In the genomic region with DNA sequence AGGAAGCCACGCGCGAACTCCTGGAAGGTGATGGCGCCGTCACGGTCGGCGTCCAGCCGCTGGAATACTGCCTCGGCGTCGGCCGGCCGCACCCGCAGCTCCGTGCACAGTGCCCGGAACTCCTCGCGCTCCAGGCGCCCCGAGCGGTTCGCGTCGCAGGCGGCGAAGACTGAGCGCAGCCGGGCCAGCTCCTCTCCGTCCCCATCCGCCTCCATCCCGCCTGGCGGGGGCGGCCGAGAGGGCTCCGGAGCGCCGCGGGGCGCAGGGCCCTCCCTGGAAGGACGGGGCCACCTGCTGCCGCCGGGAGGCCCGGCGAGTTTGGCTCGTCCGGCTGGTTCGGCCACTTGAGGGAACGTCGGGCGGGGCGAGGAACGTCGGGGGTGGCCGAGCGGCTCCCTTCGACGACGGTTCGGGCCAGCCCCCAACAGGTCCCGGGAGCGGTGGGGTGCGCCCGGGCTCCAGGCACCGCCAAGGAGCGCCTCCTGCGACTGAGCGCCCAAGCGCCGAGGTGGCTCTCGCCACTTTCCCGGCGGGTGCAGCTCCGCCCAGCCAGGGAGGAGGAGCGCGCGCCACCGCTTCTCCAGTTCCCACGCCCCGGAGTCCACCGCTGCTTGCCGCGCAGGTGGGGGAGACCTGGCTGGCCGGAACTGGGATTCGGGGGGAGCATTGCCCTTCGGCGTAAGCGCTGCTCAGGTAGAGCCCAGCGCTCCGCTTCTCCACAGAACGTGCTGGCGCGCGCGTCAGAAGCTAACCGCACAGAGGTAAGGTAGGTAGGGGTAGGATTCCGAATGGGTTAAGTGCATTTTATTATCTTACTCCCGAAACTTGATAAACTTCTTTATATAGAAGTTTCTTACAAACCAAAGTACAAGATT, we compare ENCODE assay signal across 9 cellular contexts. TPM values are rescaled to one million over a fixed set of nuclear protein-coding genes. Genes with fewer than 3 reads are reported as not detected.
A peak's percentile ranks its signal among the peaks of the same experiment; 100 is the strongest.
DNase-seq lines count a peak whose midpoint lies in the region; ATAC-seq and TF ChIP-seq lines count a peak whose summit lies in the region.
"Had no signal": no experiment of that assay in that cellular context is flagged by ENCODE, and none has a peak within 500 bp of the region (broad histone marks: within the 10 kb centered on the region; RNA-seq: fewer than 3 reads in every experiment).

RASEF (minus strand) TSS at position 490 of the 875 bp plus-strand sequence; CDS start at position 215, 275 bp downstream.

- POLR2A ChIA-PET in activated CD8-positive, alpha-beta T cell treated with anti-CD3 and anti-CD28 coated beads, Interleukin-2, amount 10 ng/mL, durations not matched to agents 7 days and 5 days (lab: Charles Lee) = no interaction called here
- POLR2A ChIA-PET in activated CD8-positive, alpha-beta T cell treated with anti-CD3 and anti-CD28 coated beads for 36 hours (lab: Charles Lee) = no interaction called here
- POLR2A ChIA-PET in SK-N-SH (lab: Yijun Ruan, JAX) = interaction anchor here (0.6 to 1.4 kb wide), 4 partner anchors 17 to 1416 kb away, joined by 3 to 4 read pairs (median 3); no protein-coding TSS in a partner anchor

- no peak for TF ChIP-seq CTCF in activated CD8-positive, alpha-beta T cell treated with anti-CD3 and anti-CD28 coated beads for 36 hours (IDR thresholded peaks at IDR 0.05)
- no peak for TF ChIP-seq CTCF in SK-N-SH (IDR thresholded peaks at IDR 0.05)

- H3K9me2 ChIP-seq in SK-N-SH = no peaks in the 10 kb centered on the region

- peaks cover 0 to 17% of the 10 kb centered on the region in 2 experiments; a peak in 2 of 4 replicates for H3K4me1 ChIP-seq in SK-N-SH (ENCODE audit: control insufficient read depth in 1 of 2, insufficient read depth in 2 of 2, low read depth in 1 of 2, low read length in 1 of 2)
- peaks cover 7% of the 10 kb centered on the region for H3K4me1 ChIP-seq in iPS-18a (ENCODE audit: control insufficient read depth, low read depth, low read length)
- H3K4me1 ChIP-seq in subcutaneous abdominal adipose tissue (ENCODE audit: control insufficient read depth in 5 of 5, insufficient read depth in 5 of 5, low read length in 5 of 5) = peaks cover 0 to 16% (median 13%) of the 10 kb centered on the region in 5 donors

- no peak for DNase-seq in activated CD8-positive, alpha-beta T cell treated with anti-CD3 and anti-CD28 coated beads, Interleukin-2, amount 10 ng/mL, durations not matched to agents 7 days and 5 days
- no peak for DNase-seq in activated CD8-positive, alpha-beta T cell treated with anti-CD3 and anti-CD28 coated beads for 36 hours
- DNase-seq in SK-N-SH = peak; percentile 86
- DNase-seq in effector CD4-positive, alpha-beta T cell = no peak
- DNase-seq in stimulated activated CD4-positive, alpha-beta T cell treated with anti-CD3 and anti-CD28 coated beads, Interleukin-12 subunit alpha, Interleukin-12 subunit beta, amount 100 ng/mL, for 4 hours = no peak
- no peak for DNase-seq in activated CD4-positive, alpha-beta T cell treated with anti-CD3 and anti-CD28 coated beads, Interleukin-2, amount 50 U/mL, for 4 hours

- peaks cover 19% of the 10 kb centered on the region; the same call in 1 of the 2 replicates for H3K27me3 ChIP-seq in SK-N-SH (ENCODE audit: insufficient read depth)
- peaks cover 54% of the 10 kb centered on the region for H3K27me3 ChIP-seq in iPS-18a (ENCODE audit: control insufficient read depth, insufficient read depth, low read length)
- H3K27me3 ChIP-seq in subcutaneous abdominal adipose tissue (ENCODE audit: control insufficient read depth in 5 of 5, insufficient read depth in 4 of 5, low read length in 5 of 5) = peaks cover 18 to 34% (median 28%) of the 10 kb centered on the region in 5 donors

- H3F3A ChIP-seq in SK-N-SH (replicated peaks; ENCODE audit: insufficient read depth) = no peaks in the 10 kb centered on the region

- no peaks in the 10 kb centered on the region for H4K20me1 ChIP-seq in SK-N-SH (ENCODE audit: insufficient read depth)

- peaks cover 3% of the 10 kb centered on the region for H3K4me1 Mint-ChIP-seq in activated CD8-positive, alpha-beta T cell treated with anti-CD3 and anti-CD28 coated beads, Interleukin-2, amount 10 ng/mL, durations not matched to agents 7 days and 5 days (ENCODE audit: low read depth)
- H3K4me1 Mint-ChIP-seq in activated CD8-positive, alpha-beta T cell treated with anti-CD3 and anti-CD28 coated beads for 36 hours (ENCODE audit: low read depth) = no peaks in the 10 kb centered on the region

- H3K9ac ChIP-seq in SK-N-SH = no peak within 1 kb of the TSS
- no peak within 1 kb of the TSS for H3K9ac ChIP-seq in iPS-18a (ENCODE audit: low read length)
- no peak within 1 kb of the TSS for H3K9ac ChIP-seq in subcutaneous abdominal adipose tissue (ENCODE audit: low read length in 5 of 5)

- ATAC-seq in activated CD8-positive, alpha-beta T cell treated with anti-CD3 and anti-CD28 coated beads, Interleukin-2, amount 10 ng/mL, durations not matched to agents 7 days and 5 days = no peak
- no peak for ATAC-seq in activated CD8-positive, alpha-beta T cell treated with anti-CD3 and anti-CD28 coated beads for 36 hours

- peak within 1 kb of the TSS; percentile 52 for H3K4me2 ChIP-seq in SK-N-SH

- H3K36me3 Mint-ChIP-seq in activated CD8-positive, alpha-beta T cell treated with anti-CD3 and anti-CD28 coated beads, Interleukin-2, amount 10 ng/mL, durations not matched to agents 7 days and 5 days (ENCODE audit: low read depth) = no peaks in the 10 kb centered on the region
- no peaks in the 10 kb centered on the region for H3K36me3 Mint-ChIP-seq in activated CD8-positive, alpha-beta T cell treated with anti-CD3 and anti-CD28 coated beads for 36 hours (ENCODE audit: low read depth)

- H3K36me3 ChIP-seq in SK-N-SH (replicated peaks in 1 of 2; ENCODE audit: control insufficient read depth in 1 of 2, insufficient read depth in 2 of 2, low read length in 1 of 2) = no peaks in the 10 kb centered on the region
- H3K36me3 ChIP-seq in iPS-18a (ENCODE audit: control insufficient read depth, low read depth, low read length) = no peaks in the 10 kb centered on the region
- H3K36me3 ChIP-seq in subcutaneous abdominal adipose tissue (ENCODE audit: control insufficient read depth in 5 of 5, insufficient read depth in 5 of 5, low read length in 5 of 5) = no peaks in the 10 kb centered on the region

- WGBS in SK-N-SH (ENCODE audit: low lambda C conversion rate) = 7% methylated on average over 22 of the region's 98 CpGs

- no peak within 1 kb of the TSS for H2AFZ ChIP-seq in SK-N-SH (ENCODE audit: low read depth)

- CTCF ChIA-PET in activated CD8-positive, alpha-beta T cell treated with anti-CD3 and anti-CD28 coated beads, Interleukin-2, amount 10 ng/mL, durations not matched to agents 7 days and 5 days (lab: Charles Lee) = no interaction called here
- CTCF ChIA-PET in activated CD8-positive, alpha-beta T cell treated with anti-CD3 and anti-CD28 coated beads for 36 hours (lab: Charles Lee) = no interaction called here
- CTCF ChIA-PET in SK-N-SH (lab: Yijun Ruan, JAX) = interaction anchor here (0.6 to 1.6 kb wide), 10 partner anchors 13 to 272 kb away, joined by 3 to 5 read pairs (median 3); no protein-coding TSS in a partner anchor

- no peaks in the 10 kb centered on the region for H3K9me3 Mint-ChIP-seq in activated CD8-positive, alpha-beta T cell treated with anti-CD3 and anti-CD28 coated beads, Interleukin-2, amount 10 ng/mL, durations not matched to agents 7 days and 5 days (ENCODE audit: insufficient read depth)
- H3K9me3 Mint-ChIP-seq in activated CD8-positive, alpha-beta T cell treated with anti-CD3 and anti-CD28 coated beads for 36 hours = no peaks in the 10 kb centered on the region

- H3K4me3 ChIP-seq in SK-N-SH (ENCODE audit: low read depth in 2 of 2, low read length in 1 of 2) (peak within 1 kb of the TSS in 1 of 2 experiments; percentile 52; a peak in 2 of 4 replicates), iPS-18a (ENCODE audit: low read length) (peak within 1 kb of the TSS; percentile 53), subcutaneous abdominal adipose tissue (ENCODE audit: low read depth in 1 of 5, low read length in 5 of 5) (peak within 1 kb of the TSS in 4 of 5 donors; percentile 17 to 49 (median 30))

- no peak for TF ChIP-seq EP300 in SK-N-SH (IDR thresholded peaks at IDR 0.05; ENCODE audit: borderline replicate concordance in 1 of 2, low read depth in 1 of 2, low read length in 1 of 2)

- TF ChIP-seq RAD21 in SK-N-SH (IDR thresholded peaks at IDR 0.05; ENCODE audit: low read length) = no peak

- no peak within 1 kb of the TSS for H3K27ac Mint-ChIP-seq in activated CD8-positive, alpha-beta T cell treated with anti-CD3 and anti-CD28 coated beads, Interleukin-2, amount 10 ng/mL, durations not matched to agents 7 days and 5 days
- H3K27ac Mint-ChIP-seq in activated CD8-positive, alpha-beta T cell treated with anti-CD3 and anti-CD28 coated beads for 36 hours = no peak within 1 kb of the TSS

- intact Hi-C loops in activated CD8-positive, alpha-beta T cell treated with anti-CD3 and anti-CD28 coated beads for 36 hours (cut with micrococcal nuclease) = no loop called here

- H3K9me3 ChIP-seq in SK-N-SH (no peaks in the 10 kb centered on the region), iPS-18a (ENCODE audit: control insufficient read depth, low read depth, low read length) (no peaks in the 10 kb centered on the region), subcutaneous abdominal adipose tissue (ENCODE audit: control insufficient read depth in 5 of 5, low read length in 5 of 5) (no peaks in the 10 kb centered on the region)

- H3K79me2 ChIP-seq in SK-N-SH (ENCODE audit: insufficient read depth) = no peaks in the 10 kb centered on the region

- H3K27ac ChIP-seq in SK-N-SH (ENCODE audit: low read depth in 2 of 2, low read length in 1 of 2) (peak within 1 kb of the TSS in 1 of 2 experiments; percentile 67; a peak in 1 of 4 replicates), iPS-18a (ENCODE audit: low read length) (no peak within 1 kb of the TSS), subcutaneous abdominal adipose tissue (ENCODE audit: low read depth, low read length) (no peak within 1 kb of the TSS)

- peak within 1 kb of the TSS; percentile 48 for H3K4me3 Mint-ChIP-seq in activated CD8-positive, alpha-beta T cell treated with anti-CD3 and anti-CD28 coated beads, Interleukin-2, amount 10 ng/mL, durations not matched to agents 7 days and 5 days
- no peak within 1 kb of the TSS for H3K4me3 Mint-ChIP-seq in activated CD8-positive, alpha-beta T cell treated with anti-CD3 and anti-CD28 coated beads for 36 hours

- H3K27me3 Mint-ChIP-seq in activated CD8-positive, alpha-beta T cell treated with anti-CD3 and anti-CD28 coated beads, Interleukin-2, amount 10 ng/mL, durations not matched to agents 7 days and 5 days (ENCODE audit: low read depth) = peaks cover 43% of the 10 kb centered on the region
- peaks cover 36% of the 10 kb centered on the region for H3K27me3 Mint-ChIP-seq in activated CD8-positive, alpha-beta T cell treated with anti-CD3 and anti-CD28 coated beads for 36 hours

TF ChIP-seq in SK-N-SH, 30 proteins besides CTCF, POLR2A, EP300 and RAD21 (continues in another document):
- TF ChIP-seq FOSL2 (IDR thresholded peaks at IDR 0.05; ENCODE audit: borderline replicate concordance, low read depth) (no peak), TCF12 (IDR thresholded peaks at IDR 0.05) (no peak), TAF1 (IDR thresholded peaks at IDR 0.05; ENCODE audit: borderline replicate concordance, low read depth, low read length) (no peak)

RNA-seq across cellular contexts. Expression of gene RASEF, which starts in this region (rescaled TPM):
- not detected for total RNA-seq in activated CD8-positive, alpha-beta T cell treated with anti-CD3 and anti-CD28 coated beads, Interleukin-2, amount 10 ng/mL, durations not matched to agents 7 days and 5 days
- not detected for total RNA-seq in activated CD8-positive, alpha-beta T cell treated with anti-CD3 and anti-CD28 coated beads for 36 hours
- polyA plus RNA-seq in SK-N-SH (2012; rRNA removed) = 0.08 TPM in 1 of 2 replicates, not detected in the other
- polyA plus RNA-seq in SK-N-SH (2012; cell fraction: cytosol; rRNA removed) = 0.04 and 0.10 TPM in 2 replicates
- 0.06 and 0.10 TPM in 2 replicates for polyA plus RNA-seq in SK-N-SH (2012; cell fraction: nucleus; rRNA removed)
- total RNA-seq: T-helper 2 cell treated with Interferon-gamma antibody and Interleukin-4, amounts not matched to agents 100 ng/mL and 5 ng/mL, for 36 hours had no signal

Comparison
In these comparisons a context has a peak if more than half of its experiments do, and no peak if none do; other contexts are left out.
1. Peak in DNase-seq and H3K4me2 ChIP-seq in SK-N-SH; RNA of the gene not detected or under 1 TPM.